In genomic region chr6:154017786-154018185, GRCh38 we compare ENCODE assay signal across 26 cellular contexts. TPM values are rescaled to one million over a fixed set of nuclear protein-coding genes. Genes with fewer than 3 reads are reported as not detected.
"Had no signal": no experiment of that assay in that cellular context is flagged by ENCODE, and none has a peak within 500 bp of the region (broad histone marks: within the 10 kb centered on the region; RNA-seq: fewer than 3 reads in every experiment).

No MANE protein-coding gene starts in this region.

- H3K36me3 ChIP-seq: colonic mucosa, esophagus muscularis mucosa, esophagus squamous epithelium, gastrocnemius medialis, gastroesophageal sphincter, heart left ventricle, heart right ventricle had no signal

- H3K27me3 ChIP-seq: colonic mucosa, dorsolateral prefrontal cortex, esophagus muscularis mucosa, esophagus squamous epithelium, foreskin keratinocyte, gastrocnemius medialis, gastroesophageal sphincter, heart left ventricle, heart right ventricle had no signal

- DNase-seq: colonic mucosa; cortex of kidney; dermis blood vessel endothelial cell; dorsolateral prefrontal cortex; effector CD4-positive, alpha-beta T cell; effector CD8-positive, alpha-beta T cell; effector memory CD4-positive, alpha-beta T cell; effector memory CD8-positive, alpha-beta T cell; endodermal cell; erythroblast; esophagus squamous epithelium; foreskin fibroblast; foreskin keratinocyte; foreskin melanocyte; gastrocnemius medialis; glutamatergic neuron; head of caudate nucleus; heart left ventricle; heart right ventricle had no signal

- H3K4me3 ChIP-seq: colonic mucosa, coronary artery, dorsolateral prefrontal cortex, esophagus muscularis mucosa, esophagus squamous epithelium, gastrocnemius medialis, gastroesophageal sphincter, heart left ventricle, heart right ventricle had no signal

- H3K27ac ChIP-seq: colonic mucosa, coronary artery, dorsolateral prefrontal cortex, epithelial cell of prostate, esophagus muscularis mucosa, esophagus squamous epithelium, foreskin keratinocyte, gastrocnemius medialis, gastroesophageal sphincter, heart left ventricle, heart right ventricle had no signal

- H3K9me3 ChIP-seq: colonic mucosa, esophagus squamous epithelium, gastrocnemius medialis had no signal

RNA-seq across cellular contexts. Expression of gene OPRM1, which starts 21.3 kb away (rescaled TPM):
- polyA plus RNA-seq: endothelial cell of umbilical vein, esophagus, fibroblast of lung, foreskin keratinocyte, heart left ventricle, heart right ventricle had no signal
